9 cellular contexts compared by ENCODE assay signal in the genomic region with DNA sequence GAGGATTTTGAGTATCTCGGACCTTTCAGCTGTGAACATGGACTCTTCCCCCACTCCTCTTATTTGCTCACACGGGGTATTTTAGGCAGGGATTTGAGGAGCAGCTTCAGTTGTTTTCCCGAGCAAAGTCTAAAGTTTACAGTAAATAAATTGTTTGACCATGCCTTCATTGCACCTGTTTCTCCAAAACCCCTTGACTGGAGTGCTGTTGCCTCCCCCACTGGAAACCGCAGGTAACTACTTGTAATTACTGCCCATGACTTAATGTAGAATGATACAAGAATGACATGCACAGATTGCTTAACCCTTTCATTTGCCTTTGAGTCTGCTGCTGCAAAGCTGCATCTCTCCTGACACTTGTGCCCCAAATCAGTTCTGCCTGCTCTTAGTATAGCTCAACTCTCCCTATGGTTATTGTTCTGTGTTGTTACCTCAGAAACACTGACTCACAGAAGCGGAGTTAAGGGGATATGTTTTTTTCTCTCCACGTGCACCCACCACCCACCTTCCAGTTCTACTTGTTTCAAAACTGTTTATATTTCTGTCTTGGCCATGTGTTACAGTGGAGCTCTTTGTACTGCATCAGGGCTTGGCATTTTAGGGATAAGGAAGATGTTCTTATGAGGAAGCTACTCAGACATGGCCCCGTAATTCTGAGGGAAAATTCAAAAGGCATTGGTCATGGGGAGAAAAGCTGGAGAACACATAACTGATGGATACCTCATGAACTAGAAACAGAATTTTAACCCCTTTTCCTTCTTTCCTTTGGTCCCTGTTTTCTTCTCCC. TPM values are rescaled to one million over a fixed set of nuclear protein-coding genes. Genes with fewer than 3 reads are reported as not detected.
A peak's percentile ranks its signal among the peaks of the same experiment; 100 is the strongest.
DNase-seq lines count a peak whose midpoint lies in the region; ATAC-seq and TF ChIP-seq lines count a peak whose summit lies in the region.
"Had no signal": no experiment of that assay in that cellular context is flagged by ENCODE, and none has a peak within 500 bp of the region (broad histone marks: within the 10 kb centered on the region; RNA-seq: fewer than 3 reads in every experiment).

No MANE protein-coding gene starts in this region.

- H3K4me1 Mint-ChIP-seq in CD8-positive, alpha-beta memory T cell, result peaks cover 69 to 82% (median 81%) of the 10 kb centered on the region in 3 donors
- H3K4me1 Mint-ChIP-seq in chondrocyte (ENCODE audit: low read depth), result peaks cover 43% of the 10 kb centered on the region
- peaks cover 9% of the 10 kb centered on the region for H3K4me1 Mint-ChIP-seq in nephron progenitor cell

- no peak overlapping the region for H2BK120ac ChIP-seq in mesendoderm (ENCODE audit: low read depth, low read length)

- H3K9me3 Mint-ChIP-seq in CD8-positive, alpha-beta memory T cell, result no peaks in the 10 kb centered on the region
- H3K9me3 Mint-ChIP-seq in chondrocyte (ENCODE audit: low read depth) (no peaks in the 10 kb centered on the region), nephron progenitor cell (no peaks in the 10 kb centered on the region)
- H3K9me3 Mint-ChIP-seq: stimulated activated naive CD8-positive, alpha-beta T cell treated with anti-CD3 and anti-CD28 coated beads, Interleukin-15, amount 100 ng/mL, for 72 hours had no signal

- no peak overlapping the region for H3K18ac ChIP-seq in mesendoderm (ENCODE audit: low read length)

- CTCF ChIA-PET in CD8-positive, alpha-beta memory T cell (lab: Charles Lee), result interaction anchor here (0.8 to 3.0 kb wide), 12 partner anchors 9 to 129 kb away, joined by 3 to 20 read pairs (median 4); no protein-coding TSS in a partner anchor

- H3K4me1 ChIP-seq in CD8-positive, alpha-beta memory T cell (ENCODE audit: insufficient read depth, low read length), result peaks cover 15% of the 10 kb centered on the region
- H3K4me1 ChIP-seq in mesendoderm (ENCODE audit: control insufficient read depth, low read depth, low read length) (peaks cover 10% of the 10 kb centered on the region), HAP-1 (no peaks in the 10 kb centered on the region; the same call in 1 of the 2 replicates)

- H3K9me3 ChIP-seq in CD8-positive, alpha-beta memory T cell (ENCODE audit: low read length), result no peaks in the 10 kb centered on the region
- no peaks in the 10 kb centered on the region for H3K9me3 ChIP-seq in HAP-1

- H3K23ac ChIP-seq in mesendoderm (ENCODE audit: low read length), result no peak overlapping the region

- H3K9ac ChIP-seq in mesendoderm (ENCODE audit: low read length), result no peak overlapping the region

- DNase-seq in CD8-positive, alpha-beta memory T cell, result no peak
- DNase-seq in LNCaP clone FGC (ENCODE audit: low read depth), result no peak
- no peak for DNase-seq in chondrocyte (ENCODE audit: low spot score)
- no peak for DNase-seq in nephron progenitor cell
- no peak for DNase-seq in left colon
- DNase-seq in COR-L47 (lab: John Stamatoyannopoulos, UW), result no peak
- no peak for DNase-seq in mesendoderm
- no peak for DNase-seq in HAP-1 (ENCODE audit: low spot score in 2 of 2)
- DNase-seq: stimulated activated naive CD8-positive, alpha-beta T cell treated with anti-CD3 and anti-CD28 coated beads, Interleukin-15, amount 100 ng/mL, for 72 hours had no signal

- no peaks in the 10 kb centered on the region for H3K27me3 ChIP-seq in CD8-positive, alpha-beta memory T cell (ENCODE audit: insufficient read depth, low read length, poor library complexity, severe bottlenecking)
- H3K27me3 ChIP-seq in mesendoderm (ENCODE audit: insufficient read depth, low read length, poor library complexity) (no peaks in the 10 kb centered on the region), HAP-1 (ENCODE audit: low read depth) (peaks cover under 1% of the 10 kb centered on the region; the same call in 1 of the 2 replicates)

- no peak overlapping the region for H2BK5ac ChIP-seq in mesendoderm (ENCODE audit: low read length)

- no peak overlapping the region for H4K8ac ChIP-seq in mesendoderm (ENCODE audit: low read depth, low read length)

- no peaks in the 10 kb centered on the region for H3K36me3 ChIP-seq in CD8-positive, alpha-beta memory T cell (ENCODE audit: insufficient read depth, low read length)
- H3K36me3 ChIP-seq in mesendoderm (ENCODE audit: control insufficient read depth, insufficient read depth, low read length) (no peaks in the 10 kb centered on the region), HAP-1 (replicated peaks) (no peaks in the 10 kb centered on the region)

- WGBS in mesendoderm (ENCODE audit: extremely low coverage, insufficient coverage, low lambda C conversion rate), result no CpG with 5 or more reads among the region's 7 CpGs

- H3K4me3 Mint-ChIP-seq in CD8-positive, alpha-beta memory T cell, result peak overlapping the region; percentile 90 to 99 (median 95)
- peak overlapping the region; percentile 43 for H3K4me3 Mint-ChIP-seq in chondrocyte (ENCODE audit: unreplicated experiment)
- H3K4me3 Mint-ChIP-seq in nephron progenitor cell, result peak overlapping the region; percentile 6
- H3K4me3 Mint-ChIP-seq: stimulated activated naive CD8-positive, alpha-beta T cell treated with anti-CD3 and anti-CD28 coated beads, Interleukin-15, amount 100 ng/mL, for 72 hours had no signal

- peak overlapping the region; percentile 35 for H3K27ac ChIP-seq in CD8-positive, alpha-beta memory T cell (ENCODE audit: low read depth, low read length)
- H3K27ac ChIP-seq in mesendoderm (ENCODE audit: low read depth, low read length), result no peak overlapping the region

- no peaks in the 10 kb centered on the region for H3K79me2 ChIP-seq in mesendoderm (ENCODE audit: control insufficient read depth, insufficient read depth, low read length)

- intact Hi-C loops in left colon (cut with DNase I, micrococcal nuclease), result no loop called here

- no peak overlapping the region for H2BK15ac ChIP-seq in mesendoderm (replicated peaks; ENCODE audit: low read depth)

- peak overlapping the region; percentile 78 for H3K4me3 ChIP-seq in CD8-positive, alpha-beta memory T cell (ENCODE audit: low read length)
- H3K4me3 ChIP-seq in LNCaP clone FGC (ENCODE audit: low read depth, low read length) (peak overlapping the region; percentile 89), mesendoderm (ENCODE audit: low read length) (no peak overlapping the region), HAP-1 (no peak overlapping the region)

- peaks cover 12 to 30% (median 16%) of the 10 kb centered on the region in 3 donors for H3K36me3 Mint-ChIP-seq in CD8-positive, alpha-beta memory T cell
- H3K36me3 Mint-ChIP-seq in chondrocyte (ENCODE audit: low read depth) (no peaks in the 10 kb centered on the region), nephron progenitor cell (ENCODE audit: low read depth) (no peaks in the 10 kb centered on the region)

- H4K5ac ChIP-seq in mesendoderm (ENCODE audit: low read length), result no peak overlapping the region

- ATAC-seq in left colon, result no peak
- ATAC-seq: stimulated activated naive CD8-positive, alpha-beta T cell treated with anti-CD3 and anti-CD28 coated beads, Interleukin-15, amount 100 ng/mL, for 72 hours had no signal

- peak; percentile 26 for TF ChIP-seq CTCF in LNCaP clone FGC (IDR thresholded peaks at IDR 0.05; ENCODE audit: control insufficient read depth, extremely low read depth, insufficient read depth)
- no peak for TF ChIP-seq CTCF in chondrocyte (IDR thresholded peaks at IDR 0.05)
- no peak for TF ChIP-seq CTCF in nephron progenitor cell (IDR thresholded peaks at IDR 0.05)

- H3K4me2 ChIP-seq in mesendoderm (ENCODE audit: low read length), result no peak overlapping the region

- no peak overlapping the region for H3K56ac ChIP-seq in mesendoderm (ENCODE audit: low read length)

- POLR2A ChIA-PET in CD8-positive, alpha-beta memory T cell (lab: Charles Lee), result interaction anchor here (0.7 to 2.8 kb wide), 4 partner anchors 16 to 196 kb away, joined by 4 to 11 read pairs (median 8); no protein-coding TSS in a partner anchor

- H3K79me1 ChIP-seq in mesendoderm (ENCODE audit: low read length), result no peaks in the 10 kb centered on the region

- in situ Hi-C loops in HAP-1 (cut with MboI; ENCODE audit: low sequenced_read_pairs), result no loop called here

- peaks cover 0 to 2% of the 10 kb centered on the region in 2 donors for H3K27me3 Mint-ChIP-seq in CD8-positive, alpha-beta memory T cell
- H3K27me3 Mint-ChIP-seq in chondrocyte (ENCODE audit: low read depth) (no peaks in the 10 kb centered on the region), nephron progenitor cell (ENCODE audit: low read depth, poor library complexity) (peaks cover 76% of the 10 kb centered on the region)

- peak overlapping the region; percentile 64 to 99 (median 90) for H3K27ac Mint-ChIP-seq in CD8-positive, alpha-beta memory T cell
- H3K27ac Mint-ChIP-seq in chondrocyte (ENCODE audit: unreplicated experiment) (no peak overlapping the region), nephron progenitor cell (no peak overlapping the region)
- H3K27ac Mint-ChIP-seq: stimulated activated naive CD8-positive, alpha-beta T cell treated with anti-CD3 and anti-CD28 coated beads, Interleukin-15, amount 100 ng/mL, for 72 hours had no signal

- H2AK5ac ChIP-seq in mesendoderm (ENCODE audit: low read length), result no peak overlapping the region

- H3K4ac ChIP-seq in mesendoderm (ENCODE audit: low read depth, low read length), result no peak overlapping the region

RNA-seq across cellular contexts. Expression of a gene that starts 2.2 kb away (rescaled TPM):
- 1 to 10 TPM; 1.6 to 2.1 TPM for total RNA-seq in CD8-positive, alpha-beta memory T cell
- polyA plus RNA-seq in CD8-positive, alpha-beta memory T cell, result 25.7 TPM
- total RNA-seq in chondrocyte, result 0.40 to 1.2 TPM (median 0.54 TPM) in 3 replicates
- total RNA-seq in left colon, result 1 to 10 TPM in 1 of 2 donors, under 1 TPM in 1; 0.55 to 1.4 TPM
- polyA plus RNA-seq in mesendoderm (2013, experiment 1 of 2), result 0.59 TPM
- polyA plus RNA-seq in mesendoderm (2013, experiment 2 of 2), result 0.48 TPM

Comparison
In these comparisons a context has a peak if more than half of its experiments do, and no peak if none do; other contexts are left out.
1. H3K4me3 ChIP-seq: peak in CD8-positive, alpha-beta memory T cell (single experiment) and LNCaP clone FGC (single experiment); none in mesendoderm (single experiment) and HAP-1 (single experiment).
2. H3K27ac Mint-ChIP-seq: peak in CD8-positive, alpha-beta memory T cell (8 of 8); none in chondrocyte (single experiment) and nephron progenitor cell (single experiment).
3. H3K4me3 Mint-ChIP-seq: peak in every context shown above with its lines; median percentile 95 in CD8-positive, alpha-beta memory T cell; 43 in chondrocyte; 6 in nephron progenitor cell.